1 cellular context compared by ENCODE assay signal in the genomic region with DNA sequence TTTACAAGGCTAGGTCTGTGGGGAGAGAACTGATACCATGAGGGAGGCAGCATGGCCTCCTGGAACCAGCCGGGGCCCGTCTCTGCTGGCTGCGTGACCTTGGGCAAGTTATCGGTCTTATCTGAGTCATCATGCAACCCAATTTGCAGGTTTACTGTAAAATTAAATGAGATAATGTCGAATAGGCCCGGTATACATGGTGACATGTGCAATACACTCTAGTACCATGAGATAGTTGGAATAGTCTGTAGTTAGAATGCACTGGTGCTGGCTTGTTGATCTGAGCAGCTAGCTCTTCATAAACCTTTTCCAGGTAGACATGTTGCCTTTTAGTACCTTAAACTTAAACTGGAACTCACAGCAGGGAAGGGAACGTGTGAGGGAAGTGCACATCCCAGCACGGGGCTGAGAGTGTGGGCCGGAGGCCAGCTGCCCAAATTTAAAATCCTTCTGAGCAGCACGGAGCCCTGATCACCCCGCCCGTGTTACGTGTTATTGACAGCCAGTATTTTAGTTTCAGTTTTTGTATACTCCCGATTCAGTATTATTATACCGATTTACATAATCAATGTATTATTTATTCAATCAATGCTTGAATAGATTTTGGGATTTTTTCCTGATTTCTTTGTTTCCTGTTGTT.
TF ChIP-seq lines count a peak whose summit lies in the region.

No MANE protein-coding gene starts in this region.

TF ChIP-seq in K562, 482 proteins besides CTCF, POLR2A, EP300 and RAD21:
- peak; percentile 57 for TF ChIP-seq ESRRA (IDR thresholded peaks at IDR 0.05; ENCODE audit: borderline replicate concordance, low read depth)
- TF ChIP-seq, protein P1, sequence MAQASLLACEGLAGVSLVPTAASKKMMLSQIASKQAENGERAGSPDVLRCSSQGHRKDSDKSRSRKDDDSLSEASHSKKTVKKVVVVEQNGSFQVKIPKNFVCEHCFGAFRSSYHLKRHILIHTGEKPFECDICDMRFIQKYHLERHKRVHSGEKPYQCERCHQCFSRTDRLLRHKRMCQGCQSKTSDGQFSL (CRISPR knock-in tag; IDR thresholded peaks at IDR 0.05), result no peak
- TF ChIP-seq, protein P1 (tag; IDR thresholded peaks at IDR 0.05), result no peak
- TF ChIP-seq, protein P2, sequence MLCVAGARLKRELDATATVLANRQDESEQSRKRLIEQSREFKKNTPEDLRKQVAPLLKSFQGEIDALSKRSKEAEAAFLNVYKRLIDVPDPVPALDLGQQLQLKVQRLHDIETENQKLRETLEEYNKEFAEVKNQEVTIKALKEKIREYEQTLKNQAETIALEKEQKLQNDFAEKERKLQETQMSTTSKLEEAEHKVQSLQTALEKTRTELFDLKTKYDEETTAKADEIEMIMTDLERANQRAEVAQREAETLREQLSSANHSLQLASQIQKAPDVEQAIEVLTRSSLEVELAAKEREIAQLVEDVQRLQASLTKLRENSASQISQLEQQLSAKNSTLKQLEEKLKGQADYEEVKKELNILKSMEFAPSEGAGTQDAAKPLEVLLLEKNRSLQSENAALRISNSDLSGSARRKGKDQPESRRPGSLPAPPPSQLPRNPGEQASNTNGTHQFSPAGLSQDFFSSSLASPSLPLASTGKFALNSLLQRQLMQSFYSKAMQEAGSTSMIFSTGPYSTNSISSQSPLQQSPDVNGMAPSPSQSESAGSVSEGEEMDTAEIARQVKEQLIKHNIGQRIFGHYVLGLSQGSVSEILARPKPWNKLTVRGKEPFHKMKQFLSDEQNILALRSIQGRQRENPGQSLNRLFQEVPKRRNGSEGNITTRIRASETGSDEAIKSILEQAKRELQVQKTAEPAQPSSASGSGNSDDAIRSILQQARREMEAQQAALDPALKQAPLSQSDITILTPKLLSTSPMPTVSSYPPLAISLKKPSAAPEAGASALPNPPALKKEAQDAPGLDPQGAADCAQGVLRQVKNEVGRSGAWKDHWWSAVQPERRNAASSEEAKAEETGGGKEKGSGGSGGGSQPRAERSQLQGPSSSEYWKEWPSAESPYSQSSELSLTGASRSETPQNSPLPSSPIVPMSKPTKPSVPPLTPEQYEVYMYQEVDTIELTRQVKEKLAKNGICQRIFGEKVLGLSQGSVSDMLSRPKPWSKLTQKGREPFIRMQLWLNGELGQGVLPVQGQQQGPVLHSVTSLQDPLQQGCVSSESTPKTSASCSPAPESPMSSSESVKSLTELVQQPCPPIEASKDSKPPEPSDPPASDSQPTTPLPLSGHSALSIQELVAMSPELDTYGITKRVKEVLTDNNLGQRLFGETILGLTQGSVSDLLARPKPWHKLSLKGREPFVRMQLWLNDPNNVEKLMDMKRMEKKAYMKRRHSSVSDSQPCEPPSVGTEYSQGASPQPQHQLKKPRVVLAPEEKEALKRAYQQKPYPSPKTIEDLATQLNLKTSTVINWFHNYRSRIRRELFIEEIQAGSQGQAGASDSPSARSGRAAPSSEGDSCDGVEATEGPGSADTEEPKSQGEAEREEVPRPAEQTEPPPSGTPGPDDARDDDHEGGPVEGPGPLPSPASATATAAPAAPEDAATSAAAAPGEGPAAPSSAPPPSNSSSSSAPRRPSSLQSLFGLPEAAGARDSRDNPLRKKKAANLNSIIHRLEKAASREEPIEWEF (CRISPR knock-in tag; IDR thresholded peaks at IDR 0.05), result 0 out of 2 replicates have a peak, but pooled peaks have one; percentile 32
- no peak for TF ChIP-seq TAF15 (IDR thresholded peaks at IDR 0.05; ENCODE audit: low read depth, low read length)
- TF ChIP-seq, protein P3, sequence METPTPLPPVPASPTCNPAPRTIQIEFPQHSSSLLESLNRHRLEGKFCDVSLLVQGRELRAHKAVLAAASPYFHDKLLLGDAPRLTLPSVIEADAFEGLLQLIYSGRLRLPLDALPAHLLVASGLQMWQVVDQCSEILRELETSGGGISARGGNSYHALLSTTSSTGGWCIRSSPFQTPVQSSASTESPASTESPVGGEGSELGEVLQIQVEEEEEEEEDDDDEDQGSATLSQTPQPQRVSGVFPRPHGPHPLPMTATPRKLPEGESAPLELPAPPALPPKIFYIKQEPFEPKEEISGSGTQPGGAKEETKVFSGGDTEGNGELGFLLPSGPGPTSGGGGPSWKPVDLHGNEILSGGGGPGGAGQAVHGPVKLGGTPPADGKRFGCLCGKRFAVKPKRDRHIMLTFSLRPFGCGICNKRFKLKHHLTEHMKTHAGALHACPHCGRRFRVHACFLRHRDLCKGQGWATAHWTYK (CRISPR knock-in tag; IDR thresholded peaks at IDR 0.05), result no peak
- no peak for TF ChIP-seq NR4A1 (CRISPR knock-in tag; IDR thresholded peaks at IDR 0.05)
- 0 out of 2 replicates have a peak, but pooled peaks have one; percentile 43 for TF ChIP-seq NR4A1 (tag; IDR thresholded peaks at IDR 0.05)
- TF ChIP-seq, protein P4, sequence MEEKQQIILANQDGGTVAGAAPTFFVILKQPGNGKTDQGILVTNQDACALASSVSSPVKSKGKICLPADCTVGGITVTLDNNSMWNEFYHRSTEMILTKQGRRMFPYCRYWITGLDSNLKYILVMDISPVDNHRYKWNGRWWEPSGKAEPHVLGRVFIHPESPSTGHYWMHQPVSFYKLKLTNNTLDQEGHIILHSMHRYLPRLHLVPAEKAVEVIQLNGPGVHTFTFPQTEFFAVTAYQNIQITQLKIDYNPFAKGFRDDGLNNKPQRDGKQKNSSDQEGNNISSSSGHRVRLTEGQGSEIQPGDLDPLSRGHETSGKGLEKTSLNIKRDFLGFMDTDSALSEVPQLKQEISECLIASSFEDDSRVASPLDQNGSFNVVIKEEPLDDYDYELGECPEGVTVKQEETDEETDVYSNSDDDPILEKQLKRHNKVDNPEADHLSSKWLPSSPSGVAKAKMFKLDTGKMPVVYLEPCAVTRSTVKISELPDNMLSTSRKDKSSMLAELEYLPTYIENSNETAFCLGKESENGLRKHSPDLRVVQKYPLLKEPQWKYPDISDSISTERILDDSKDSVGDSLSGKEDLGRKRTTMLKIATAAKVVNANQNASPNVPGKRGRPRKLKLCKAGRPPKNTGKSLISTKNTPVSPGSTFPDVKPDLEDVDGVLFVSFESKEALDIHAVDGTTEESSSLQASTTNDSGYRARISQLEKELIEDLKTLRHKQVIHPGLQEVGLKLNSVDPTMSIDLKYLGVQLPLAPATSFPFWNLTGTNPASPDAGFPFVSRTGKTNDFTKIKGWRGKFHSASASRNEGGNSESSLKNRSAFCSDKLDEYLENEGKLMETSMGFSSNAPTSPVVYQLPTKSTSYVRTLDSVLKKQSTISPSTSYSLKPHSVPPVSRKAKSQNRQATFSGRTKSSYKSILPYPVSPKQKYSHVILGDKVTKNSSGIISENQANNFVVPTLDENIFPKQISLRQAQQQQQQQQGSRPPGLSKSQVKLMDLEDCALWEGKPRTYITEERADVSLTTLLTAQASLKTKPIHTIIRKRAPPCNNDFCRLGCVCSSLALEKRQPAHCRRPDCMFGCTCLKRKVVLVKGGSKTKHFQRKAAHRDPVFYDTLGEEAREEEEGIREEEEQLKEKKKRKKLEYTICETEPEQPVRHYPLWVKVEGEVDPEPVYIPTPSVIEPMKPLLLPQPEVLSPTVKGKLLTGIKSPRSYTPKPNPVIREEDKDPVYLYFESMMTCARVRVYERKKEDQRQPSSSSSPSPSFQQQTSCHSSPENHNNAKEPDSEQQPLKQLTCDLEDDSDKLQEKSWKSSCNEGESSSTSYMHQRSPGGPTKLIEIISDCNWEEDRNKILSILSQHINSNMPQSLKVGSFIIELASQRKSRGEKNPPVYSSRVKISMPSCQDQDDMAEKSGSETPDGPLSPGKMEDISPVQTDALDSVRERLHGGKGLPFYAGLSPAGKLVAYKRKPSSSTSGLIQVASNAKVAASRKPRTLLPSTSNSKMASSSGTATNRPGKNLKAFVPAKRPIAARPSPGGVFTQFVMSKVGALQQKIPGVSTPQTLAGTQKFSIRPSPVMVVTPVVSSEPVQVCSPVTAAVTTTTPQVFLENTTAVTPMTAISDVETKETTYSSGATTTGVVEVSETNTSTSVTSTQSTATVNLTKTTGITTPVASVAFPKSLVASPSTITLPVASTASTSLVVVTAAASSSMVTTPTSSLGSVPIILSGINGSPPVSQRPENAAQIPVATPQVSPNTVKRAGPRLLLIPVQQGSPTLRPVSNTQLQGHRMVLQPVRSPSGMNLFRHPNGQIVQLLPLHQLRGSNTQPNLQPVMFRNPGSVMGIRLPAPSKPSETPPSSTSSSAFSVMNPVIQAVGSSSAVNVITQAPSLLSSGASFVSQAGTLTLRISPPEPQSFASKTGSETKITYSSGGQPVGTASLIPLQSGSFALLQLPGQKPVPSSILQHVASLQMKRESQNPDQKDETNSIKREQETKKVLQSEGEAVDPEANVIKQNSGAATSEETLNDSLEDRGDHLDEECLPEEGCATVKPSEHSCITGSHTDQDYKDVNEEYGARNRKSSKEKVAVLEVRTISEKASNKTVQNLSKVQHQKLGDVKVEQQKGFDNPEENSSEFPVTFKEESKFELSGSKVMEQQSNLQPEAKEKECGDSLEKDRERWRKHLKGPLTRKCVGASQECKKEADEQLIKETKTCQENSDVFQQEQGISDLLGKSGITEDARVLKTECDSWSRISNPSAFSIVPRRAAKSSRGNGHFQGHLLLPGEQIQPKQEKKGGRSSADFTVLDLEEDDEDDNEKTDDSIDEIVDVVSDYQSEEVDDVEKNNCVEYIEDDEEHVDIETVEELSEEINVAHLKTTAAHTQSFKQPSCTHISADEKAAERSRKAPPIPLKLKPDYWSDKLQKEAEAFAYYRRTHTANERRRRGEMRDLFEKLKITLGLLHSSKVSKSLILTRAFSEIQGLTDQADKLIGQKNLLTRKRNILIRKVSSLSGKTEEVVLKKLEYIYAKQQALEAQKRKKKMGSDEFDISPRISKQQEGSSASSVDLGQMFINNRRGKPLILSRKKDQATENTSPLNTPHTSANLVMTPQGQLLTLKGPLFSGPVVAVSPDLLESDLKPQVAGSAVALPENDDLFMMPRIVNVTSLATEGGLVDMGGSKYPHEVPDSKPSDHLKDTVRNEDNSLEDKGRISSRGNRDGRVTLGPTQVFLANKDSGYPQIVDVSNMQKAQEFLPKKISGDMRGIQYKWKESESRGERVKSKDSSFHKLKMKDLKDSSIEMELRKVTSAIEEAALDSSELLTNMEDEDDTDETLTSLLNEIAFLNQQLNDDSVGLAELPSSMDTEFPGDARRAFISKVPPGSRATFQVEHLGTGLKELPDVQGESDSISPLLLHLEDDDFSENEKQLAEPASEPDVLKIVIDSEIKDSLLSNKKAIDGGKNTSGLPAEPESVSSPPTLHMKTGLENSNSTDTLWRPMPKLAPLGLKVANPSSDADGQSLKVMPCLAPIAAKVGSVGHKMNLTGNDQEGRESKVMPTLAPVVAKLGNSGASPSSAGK (IDR thresholded peaks at IDR 0.05), result peak; percentile 64; the same call in 1 of the 2 replicates
